In genomic region chrX:17595456-17596035, GRCh38 we compare ENCODE assay signal across 9 cellular contexts.
DNase-seq lines count a peak whose midpoint lies in the region; ATAC-seq, FAIRE-seq and TF ChIP-seq lines count a peak whose summit lies in the region.
"Had no signal": no experiment of that assay in that cellular context is flagged by ENCODE, and none has a peak within 500 bp of the region (broad histone marks: within the 10 kb centered on the region; RNA-seq: fewer than 3 reads in every experiment).

No MANE protein-coding gene starts in this region.

- H3K27me3 ChIP-seq in bronchial epithelial cell (ENCODE audit: control insufficient read depth, insufficient read depth, low read length) = no peaks in the 10 kb centered on the region
- H3K27me3 ChIP-seq: cardiac muscle cell had no signal

- H3K4me3 Mint-ChIP-seq in progenitor cell of endocrine pancreas (ENCODE audit: low read depth) = no peak overlapping the region

- no peak for FAIRE-seq in bronchial epithelial cell (lab: Jason Lieb, UNC)

- no peaks in the 10 kb centered on the region for H3K9me3 Mint-ChIP-seq in progenitor cell of endocrine pancreas (ENCODE audit: low read depth)

- DNase-seq in bronchial epithelial cell (ENCODE audit: low read depth) = peak; percentile 91
- DNase-seq in progenitor cell of endocrine pancreas (ENCODE audit: low spot score, unreplicated experiment) = no peak
- DNase-seq in D341Med (ENCODE audit: low spot score) = no peak
- DNase-seq in NOMO-1 treated with DMSO at 0.1 percent for 48 hours (lab: John Stamatoyannopoulos, UW; ENCODE audit: unreplicated experiment) = no peak
- DNase-seq in NCI-H524 treated with DMSO at 0.1 percent for 48 hours (lab: John Stamatoyannopoulos, UW) = no peak

- ATAC-seq in GM18873 (IDR thresholded peaks at IDR 0.05; ENCODE audit: low FRiP score, unreplicated experiment) = peak; percentile 63
- ATAC-seq in HG03175 (IDR thresholded peaks at IDR 0.05; ENCODE audit: unreplicated experiment) = peak; percentile 70
- no peak for ATAC-seq in HG03280 (IDR thresholded peaks at IDR 0.05; ENCODE audit: unreplicated experiment)

- H3K4me1 Mint-ChIP-seq in progenitor cell of endocrine pancreas (ENCODE audit: low read depth) = peaks cover 62% of the 10 kb centered on the region

- peak overlapping the region; percentile 87 for H3K27ac Mint-ChIP-seq in progenitor cell of endocrine pancreas

- TF ChIP-seq CTCF in bronchial epithelial cell (IDR thresholded peaks at IDR 0.05; ENCODE audit: insufficient read depth, low read length, severe bottlenecking) (no peak), progenitor cell of endocrine pancreas (IDR thresholded peaks at IDR 0.05; ENCODE audit: unreplicated experiment) (no peak)

- H3K36me3 ChIP-seq in bronchial epithelial cell (ENCODE audit: control insufficient read depth, insufficient read depth, low read length) = no peaks in the 10 kb centered on the region
- H3K36me3 ChIP-seq: cardiac muscle cell had no signal

- no peak overlapping the region for H3K4me3 ChIP-seq in bronchial epithelial cell (ENCODE audit: low read depth, low read length)
- H3K4me3 ChIP-seq: cardiac muscle cell had no signal

- peaks cover 3% of the 10 kb centered on the region for H3K36me3 Mint-ChIP-seq in progenitor cell of endocrine pancreas (ENCODE audit: insufficient read depth)

- H3K27me3 Mint-ChIP-seq in progenitor cell of endocrine pancreas = no peaks in the 10 kb centered on the region
